ENCODE assay signal across 3 cellular contexts in genomic region chr1:179990847-179991246, GRCh38.
TF ChIP-seq lines count a peak whose summit lies in the region.

No MANE protein-coding gene starts in this region.

TF ChIP-seq in IMR-90, 13 proteins besides CTCF, POLR2A, EP300 and RAD21:
- TF ChIP-seq ELK1 (IDR thresholded peaks at IDR 0.05; ENCODE audit: borderline replicate concordance, low read depth, low read length) (no peak), SMC3 (IDR thresholded peaks at IDR 0.05; ENCODE audit: low read depth, low read length) (no peak), CEBPB (IDR thresholded peaks at IDR 0.05; ENCODE audit: low read depth, low read length) (peak; percentile 53), MAFK (IDR thresholded peaks at IDR 0.05; ENCODE audit: low read depth, low read length) (no peak), BHLHE40 (IDR thresholded peaks at IDR 0.05; ENCODE audit: low read depth, low read length) (no peak), RFX5 (IDR thresholded peaks at IDR 0.05; ENCODE audit: low read depth, low read length) (no peak), CHD1 (IDR thresholded peaks at IDR 0.05; ENCODE audit: low read depth, low read length) (no peak), USF2 (IDR thresholded peaks at IDR 0.05; ENCODE audit: low read depth, low read length) (no peak)
TF ChIP-seq in IMR-90: peak in this region for 1.

TF ChIP-seq in K562, 482 proteins besides CTCF, POLR2A, EP300 and RAD21:
- TF ChIP-seq TRIM24 (IDR thresholded peaks at IDR 0.05), result peak in 1 of 2 experiments; percentile 21; a peak in 1 of 4 replicates
- TF ChIP-seq CEBPG (CRISPR knock-in tag; IDR thresholded peaks at IDR 0.05), result peak; percentile 30; the same call in 1 of the 2 replicates
- peak; percentile 80 to 82 for TF ChIP-seq CEBPG (tag; conservative IDR thresholded peaks at IDR 0.05 in 1 of 2, IDR thresholded peaks at IDR 0.05 in 1 of 2)
- no peak for TF ChIP-seq PCBP2 (IDR thresholded peaks at IDR 0.05; ENCODE audit: low read depth, low read length, poor library complexity, severe bottlenecking)
- TF ChIP-seq KLF1 (tag; IDR thresholded peaks at IDR 0.05), result no peak
- no peak for TF ChIP-seq RCOR1 (IDR thresholded peaks at IDR 0.05; ENCODE audit: borderline replicate concordance in 1 of 2, low read depth in 2 of 2, low read length in 2 of 2)
- no peak for TF ChIP-seq KLF6 (CRISPR knock-in tag; IDR thresholded peaks at IDR 0.05; ENCODE audit: borderline replicate concordance)
- TF ChIP-seq ZNF184 (CRISPR knock-in tag; IDR thresholded peaks at IDR 0.05), result no peak
- 0 out of 2 replicates have a peak, but pooled peaks have one; percentile 1 for TF ChIP-seq ZNF316 (IDR thresholded peaks at IDR 0.05)
- TF ChIP-seq ZBTB17 (CRISPR knock-in tag; IDR thresholded peaks at IDR 0.05), result no peak
- no peak for TF ChIP-seq ZNF445 (CRISPR knock-in tag; IDR thresholded peaks at IDR 0.05; ENCODE audit: low read depth)
- TF ChIP-seq MECOM (CRISPR knock-in tag; IDR thresholded peaks at IDR 0.05), result no peak
- TF ChIP-seq ZNF586 (CRISPR knock-in tag; conservative IDR thresholded peaks at IDR 0.05), result no peak
- peak; percentile 66 for TF ChIP-seq CEBPB (tag; IDR thresholded peaks at IDR 0.05)
- TF ChIP-seq KLF16 (IDR thresholded peaks at IDR 0.05), result no peak
- no peak for TF ChIP-seq BCOR (IDR thresholded peaks at IDR 0.05)
- no peak for TF ChIP-seq ZNF133 (CRISPR knock-in tag; IDR thresholded peaks at IDR 0.05)
- TF ChIP-seq CBX3 (IDR thresholded peaks at IDR 0.05; ENCODE audit: borderline replicate concordance in 1 of 2, low read length in 2 of 2), result no peak
- no peak for TF ChIP-seq JUND (IDR thresholded peaks at IDR 0.05; ENCODE audit: borderline replicate concordance, low read depth, low read length)
- TF ChIP-seq JUND (tag; IDR thresholded peaks at IDR 0.05; ENCODE audit: borderline replicate concordance, low read depth, low read length), result no peak
- no peak for TF ChIP-seq RBM14 (IDR thresholded peaks at IDR 0.05; ENCODE audit: borderline replicate concordance, insufficient read depth, low read depth, low read length)
- TF ChIP-seq ATF3 (IDR thresholded peaks at IDR 0.05), result peak; percentile 86
- no peak for TF ChIP-seq ATF3 (CRISPR knock-in tag; conservative IDR thresholded peaks at IDR 0.05)
- no peak for TF ChIP-seq ZNF583 (CRISPR knock-in tag; IDR thresholded peaks at IDR 0.05)
- TF ChIP-seq EP400 (IDR thresholded peaks at IDR 0.05), result no peak
- TF ChIP-seq IRF9 (tag; IDR thresholded peaks at IDR 0.05), result peak; percentile 67; the same call in 1 of the 2 replicates
- no peak for TF ChIP-seq ARID1B (IDR thresholded peaks at IDR 0.05)
- TF ChIP-seq KAT7 (CRISPR knock-in tag; IDR thresholded peaks at IDR 0.05; ENCODE audit: borderline replicate concordance), result no peak

TF ChIP-seq in HepG2, 621 proteins besides CTCF, POLR2A, EP300 and RAD21:
- TF ChIP-seq LCORL (IDR thresholded peaks at IDR 0.05), result no peak
- TF ChIP-seq LCORL (CRISPR knock-in tag; IDR thresholded peaks at IDR 0.05), result no peak
- TF ChIP-seq CEBPB (IDR thresholded peaks at IDR 0.05; ENCODE audit: borderline replicate concordance, low read depth, low read length), result peak; percentile 80
- peak; percentile 26; the same call in 1 of the 2 replicates for TF ChIP-seq ATF7 (IDR thresholded peaks at IDR 0.05)
- TF ChIP-seq ATF7 (CRISPR knock-in tag; IDR thresholded peaks at IDR 0.05), result no peak
- TF ChIP-seq CEBPG (CRISPR knock-in tag; IDR thresholded peaks at IDR 0.05), result peak; percentile 71
- TF ChIP-seq ATF4 (CRISPR knock-in tag; IDR thresholded peaks at IDR 0.05), result peak in 1 of 2 experiments; percentile 48; a peak in 2 of 4 replicates
- TF ChIP-seq HOMEZ (CRISPR knock-in tag; IDR thresholded peaks at IDR 0.05; ENCODE audit: low read depth), result 0 out of 2 replicates have a peak, but pooled peaks have one; percentile 27
- no peak for TF ChIP-seq ZNF33B (CRISPR knock-in tag; IDR thresholded peaks at IDR 0.05)
- peak; percentile 23; the same call in 1 of the 2 replicates for TF ChIP-seq HNF4A (CRISPR knock-in tag; IDR thresholded peaks at IDR 0.05)
